In genomic region chr6:28880894-28881780, GRCh38 we compare ENCODE assay signal across 1 cellular context.
A peak's percentile ranks its signal among the peaks of the same experiment; 100 is the strongest.
TF ChIP-seq lines count a peak whose summit lies in the region.

No MANE protein-coding gene starts in this region.

TF ChIP-seq in HepG2, 621 proteins besides CTCF, POLR2A, EP300 and RAD21 (continued from another document and continues in another):
- no peak for TF ChIP-seq THAP7 (CRISPR knock-in tag; IDR thresholded peaks at IDR 0.05)
- peak; percentile 60; the same call in 1 of the 2 replicates for TF ChIP-seq ZNF547 (CRISPR knock-in tag; IDR thresholded peaks at IDR 0.05)
- TF ChIP-seq TBX2 (CRISPR knock-in tag; IDR thresholded peaks at IDR 0.05; ENCODE audit: borderline replicate concordance): peak; percentile 60; the same call in 1 of the 2 replicates
- TF ChIP-seq, protein P1, sequence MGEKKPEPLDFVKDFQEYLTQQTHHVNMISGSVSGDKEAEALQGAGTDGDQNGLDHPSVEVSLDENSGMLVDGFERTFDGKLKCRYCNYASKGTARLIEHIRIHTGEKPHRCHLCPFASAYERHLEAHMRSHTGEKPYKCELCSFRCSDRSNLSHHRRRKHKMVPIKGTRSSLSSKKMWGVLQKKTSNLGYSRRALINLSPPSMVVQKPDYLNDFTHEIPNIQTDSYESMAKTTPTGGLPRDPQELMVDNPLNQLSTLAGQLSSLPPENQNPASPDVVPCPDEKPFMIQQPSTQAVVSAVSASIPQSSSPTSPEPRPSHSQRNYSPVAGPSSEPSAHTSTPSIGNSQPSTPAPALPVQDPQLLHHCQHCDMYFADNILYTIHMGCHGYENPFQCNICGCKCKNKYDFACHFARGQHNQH (CRISPR knock-in tag; IDR thresholded peaks at IDR 0.05): peak; percentile 92
- peak; percentile 60; the same call in 1 of the 2 replicates for TF ChIP-seq TMF1 (CRISPR knock-in tag; IDR thresholded peaks at IDR 0.05; ENCODE audit: low read depth)
- TF ChIP-seq MXD4 (CRISPR knock-in tag; IDR thresholded peaks at IDR 0.05): peak; percentile 76
- no peak for TF ChIP-seq KLF15 (CRISPR knock-in tag; IDR thresholded peaks at IDR 0.05; ENCODE audit: borderline replicate concordance)
- TF ChIP-seq ZNF605 (CRISPR knock-in tag; IDR thresholded peaks at IDR 0.05): no peak
- TF ChIP-seq, protein P2, sequence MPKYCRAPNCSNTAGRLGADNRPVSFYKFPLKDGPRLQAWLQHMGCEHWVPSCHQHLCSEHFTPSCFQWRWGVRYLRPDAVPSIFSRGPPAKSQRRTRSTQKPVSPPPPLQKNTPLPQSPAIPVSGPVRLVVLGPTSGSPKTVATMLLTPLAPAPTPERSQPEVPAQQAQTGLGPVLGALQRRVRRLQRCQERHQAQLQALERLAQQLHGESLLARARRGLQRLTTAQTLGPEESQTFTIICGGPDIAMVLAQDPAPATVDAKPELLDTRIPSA (CRISPR knock-in tag; IDR thresholded peaks at IDR 0.05; ENCODE audit: borderline replicate concordance): no peak
- no peak for TF ChIP-seq PRDM15 (CRISPR knock-in tag; IDR thresholded peaks at IDR 0.05)
- TF ChIP-seq ZNF431 (CRISPR knock-in tag; IDR thresholded peaks at IDR 0.05; ENCODE audit: borderline replicate concordance, low read depth): no peak
- TF ChIP-seq ZBTB38 (CRISPR knock-in tag; IDR thresholded peaks at IDR 0.05): peak; percentile 92
- no peak for TF ChIP-seq CREB1 (IDR thresholded peaks at IDR 0.05)
- peak; percentile 71 for TF ChIP-seq CREB1 (CRISPR knock-in tag; IDR thresholded peaks at IDR 0.05)
- TF ChIP-seq CHCHD3 (CRISPR knock-in tag; IDR thresholded peaks at IDR 0.05): no peak
- no peak for TF ChIP-seq SRSF4 (IDR thresholded peaks at IDR 0.05; ENCODE audit: low read depth, low read length, poor library complexity, severe bottlenecking)
- TF ChIP-seq ZNF609 (CRISPR knock-in tag; IDR thresholded peaks at IDR 0.05; ENCODE audit: borderline replicate concordance): no peak
- no peak for TF ChIP-seq ZNF558 (CRISPR knock-in tag; IDR thresholded peaks at IDR 0.05; ENCODE audit: borderline replicate concordance)
- TF ChIP-seq ZNF256 (CRISPR knock-in tag; conservative IDR thresholded peaks at IDR 0.05): no peak
- TF ChIP-seq ZNF3 (CRISPR knock-in tag; IDR thresholded peaks at IDR 0.05): 0 out of 2 replicates have a peak, but pooled peaks have one; percentile 52
- no peak for TF ChIP-seq ZNF17 (CRISPR knock-in tag; IDR thresholded peaks at IDR 0.05)
- TF ChIP-seq ZMYM3 (CRISPR knock-in tag; IDR thresholded peaks at IDR 0.05): peak; percentile 69
- peak; percentile 51; the same call in 1 of the 2 replicates for TF ChIP-seq ZNF652 (CRISPR knock-in tag; IDR thresholded peaks at IDR 0.05; ENCODE audit: borderline replicate concordance, low read depth)
- no peak for TF ChIP-seq ZFP62 (CRISPR knock-in tag; IDR thresholded peaks at IDR 0.05)
- TF ChIP-seq SMYD3 (CRISPR knock-in tag; IDR thresholded peaks at IDR 0.05): no peak
- no peak for TF ChIP-seq ZNF564 (CRISPR knock-in tag; IDR thresholded peaks at IDR 0.05)
- TF ChIP-seq, protein P3, sequence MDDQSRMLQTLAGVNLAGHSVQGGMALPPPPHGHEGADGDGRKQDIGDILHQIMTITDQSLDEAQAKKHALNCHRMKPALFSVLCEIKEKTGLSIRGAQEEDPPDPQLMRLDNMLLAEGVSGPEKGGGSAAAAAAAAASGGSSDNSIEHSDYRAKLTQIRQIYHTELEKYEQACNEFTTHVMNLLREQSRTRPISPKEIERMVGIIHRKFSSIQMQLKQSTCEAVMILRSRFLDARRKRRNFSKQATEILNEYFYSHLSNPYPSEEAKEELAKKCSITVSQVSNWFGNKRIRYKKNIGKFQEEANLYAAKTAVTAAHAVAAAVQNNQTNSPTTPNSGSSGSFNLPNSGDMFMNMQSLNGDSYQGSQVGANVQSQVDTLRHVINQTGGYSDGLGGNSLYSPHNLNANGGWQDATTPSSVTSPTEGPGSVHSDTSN (CRISPR knock-in tag; IDR thresholded peaks at IDR 0.05; ENCODE audit: borderline replicate concordance): no peak
- no peak for TF ChIP-seq KDM6A (CRISPR knock-in tag; IDR thresholded peaks at IDR 0.05; ENCODE audit: low read depth)
- no peak for TF ChIP-seq ATAD3A (CRISPR knock-in tag; IDR thresholded peaks at IDR 0.05)
- TF ChIP-seq ZNF253 (CRISPR knock-in tag; IDR thresholded peaks at IDR 0.05; ENCODE audit: borderline replicate concordance): no peak
- TF ChIP-seq TCF7L2 (IDR thresholded peaks at IDR 0.05; ENCODE audit: low read depth, low read length): no peak
- TF ChIP-seq ZNF383 (CRISPR knock-in tag; IDR thresholded peaks at IDR 0.05; ENCODE audit: borderline replicate concordance): no peak
- no peak for TF ChIP-seq ZC3H13 (CRISPR knock-in tag; IDR thresholded peaks at IDR 0.05)
- TF ChIP-seq RAD51 (IDR thresholded peaks at IDR 0.05; ENCODE audit: borderline replicate concordance): no peak
- TF ChIP-seq, protein P4, sequence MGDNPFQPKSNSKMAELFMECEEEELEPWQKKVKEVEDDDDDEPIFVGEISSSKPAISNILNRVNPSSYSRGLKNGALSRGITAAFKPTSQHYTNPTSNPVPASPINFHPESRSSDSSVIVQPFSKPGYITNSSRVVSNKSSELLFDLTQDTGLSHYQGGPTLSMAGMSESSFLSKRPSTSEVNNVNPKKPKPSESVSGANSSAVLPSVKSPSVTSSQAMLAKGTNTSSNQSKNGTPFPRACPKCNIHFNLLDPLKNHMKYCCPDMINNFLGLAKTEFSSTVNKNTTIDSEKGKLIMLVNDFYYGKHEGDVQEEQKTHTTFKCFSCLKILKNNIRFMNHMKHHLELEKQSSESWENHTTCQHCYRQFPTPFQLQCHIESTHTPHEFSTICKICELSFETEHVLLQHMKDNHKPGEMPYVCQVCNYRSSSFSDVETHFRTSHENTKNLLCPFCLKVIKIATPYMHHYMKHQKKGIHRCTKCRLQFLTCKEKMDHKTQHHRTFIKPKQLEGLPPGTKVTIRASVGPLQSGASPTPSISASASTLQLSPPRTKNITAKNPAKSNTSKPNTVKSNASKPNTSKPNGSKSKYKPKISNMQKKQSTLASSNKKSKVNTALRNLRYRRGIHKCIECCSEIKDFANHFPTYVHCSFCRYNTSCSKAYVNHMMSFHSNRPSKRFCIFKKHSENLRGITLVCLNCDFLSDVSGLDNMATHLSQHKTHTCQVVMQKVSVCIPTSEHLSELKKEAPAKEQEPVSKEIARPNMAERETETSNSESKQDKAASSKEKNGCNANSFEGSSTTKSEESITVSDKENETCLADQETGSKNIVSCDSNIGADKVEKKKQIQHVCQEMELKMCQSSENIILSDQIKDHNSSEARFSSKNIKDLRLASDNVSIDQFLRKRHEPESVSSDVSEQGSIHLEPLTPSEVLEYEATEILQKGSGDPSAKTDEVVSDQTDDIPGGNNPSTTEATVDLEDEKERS (CRISPR knock-in tag; IDR thresholded peaks at IDR 0.05): peak; percentile 69; the same call in 1 of the 2 replicates
- TF ChIP-seq MED13 (CRISPR knock-in tag; IDR thresholded peaks at IDR 0.05): no peak
- peak; percentile 73 for TF ChIP-seq CBFB (CRISPR knock-in tag; IDR thresholded peaks at IDR 0.05)
- TF ChIP-seq CENPT (CRISPR knock-in tag; IDR thresholded peaks at IDR 0.05; ENCODE audit: low read depth): no peak
- TF ChIP-seq SRSF1 (optimal IDR thresholded peaks at IDR 0.05; ENCODE audit: low read depth, low read length): no peak
- TF ChIP-seq ZNF704 (CRISPR knock-in tag; IDR thresholded peaks at IDR 0.05; ENCODE audit: borderline replicate concordance): no peak
- TF ChIP-seq SCMH1 (CRISPR knock-in tag; IDR thresholded peaks at IDR 0.05; ENCODE audit: borderline replicate concordance): no peak
- TF ChIP-seq SMAD1 (CRISPR knock-in tag; IDR thresholded peaks at IDR 0.05; ENCODE audit: borderline replicate concordance, low read depth): no peak
- TF ChIP-seq HMGXB3 (CRISPR knock-in tag; IDR thresholded peaks at IDR 0.05; ENCODE audit: borderline replicate concordance): peak; percentile 85
